Comparison of ENCODE assay signal across 16 cellular contexts in the genomic region with DNA sequence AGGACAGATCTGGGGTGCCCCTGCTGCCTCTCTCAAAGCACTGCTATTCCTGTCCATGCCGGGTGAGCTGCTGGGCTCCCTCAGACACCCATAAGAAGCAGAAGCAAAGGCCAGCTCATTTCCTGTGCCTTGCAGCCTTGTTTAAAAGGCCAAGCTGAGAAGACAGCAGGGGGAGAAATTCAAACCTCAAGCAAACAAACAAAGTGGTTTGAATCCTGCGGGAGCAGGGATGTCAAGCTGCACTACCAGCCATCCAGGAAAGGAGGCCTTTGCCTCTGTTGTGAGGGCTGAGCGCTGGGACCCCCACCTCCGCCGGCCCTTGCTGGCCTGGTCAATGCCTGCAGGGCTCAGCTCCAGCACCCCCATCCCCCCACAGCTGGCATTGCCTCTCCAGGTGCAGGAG.
DNase-seq lines count a peak whose midpoint lies in the region; TF ChIP-seq lines count a peak whose summit lies in the region.
"Had no signal": no experiment of that assay in that cellular context is flagged by ENCODE, and none has a peak within 500 bp of the region (broad histone marks: within the 10 kb centered on the region; RNA-seq: fewer than 3 reads in every experiment).

No MANE protein-coding gene starts in this region.

- peaks cover 4% of the 10 kb centered on the region for H3K9me3 Mint-ChIP-seq in activated naive CD4-positive, alpha-beta T cell treated with anti-CD3 and anti-CD28 coated beads for 36 hours
- H3K9me3 Mint-ChIP-seq in immature natural killer cell = peaks cover 0 to 5% (median 0%) of the 10 kb centered on the region in 6 donors

- intact Hi-C loops in activated naive CD4-positive, alpha-beta T cell treated with anti-CD3 and anti-CD28 coated beads for 36 hours (cut with micrococcal nuclease) = no loop called here

- no peaks in the 10 kb centered on the region for H3K27me3 Mint-ChIP-seq in activated naive CD4-positive, alpha-beta T cell treated with anti-CD3 and anti-CD28 coated beads for 36 hours (ENCODE audit: low read depth)
- peaks cover 2 to 4% (median 2%) of the 10 kb centered on the region in 3 donors for H3K27me3 Mint-ChIP-seq in immature natural killer cell (ENCODE audit: low read depth in 3 of 3)
- H3K27me3 Mint-ChIP-seq: activated CD4-positive, alpha-beta memory T cell treated with anti-CD3 and anti-CD28 coated beads, Interleukin-2, amount 10 ng/mL, durations not matched to agents 7 days and 5 days had no signal

- no peaks in the 10 kb centered on the region for H3K9me3 ChIP-seq in iPS-18c (ENCODE audit: control insufficient read depth, insufficient read depth, low read length)

- H3K4me3 Mint-ChIP-seq in activated naive CD4-positive, alpha-beta T cell treated with anti-CD3 and anti-CD28 coated beads for 36 hours = no peak overlapping the region
- H3K4me3 Mint-ChIP-seq in immature natural killer cell = no peak overlapping the region
- H3K4me3 Mint-ChIP-seq: activated CD4-positive, alpha-beta memory T cell treated with anti-CD3 and anti-CD28 coated beads, Interleukin-2, amount 10 ng/mL, durations not matched to agents 7 days and 5 days; CD4-positive, alpha-beta memory T cell had no signal

- POLR2A ChIA-PET in GM10248 (lab: Yijun Ruan, JAX) = no interaction called here

- H3K36me3 Mint-ChIP-seq in activated naive CD4-positive, alpha-beta T cell treated with anti-CD3 and anti-CD28 coated beads for 36 hours (ENCODE audit: low read depth) = no peaks in the 10 kb centered on the region
- no peaks in the 10 kb centered on the region for H3K36me3 Mint-ChIP-seq in immature natural killer cell
- H3K36me3 Mint-ChIP-seq: CD4-positive, alpha-beta memory T cell had no signal

- no peak overlapping the region for H3K27ac Mint-ChIP-seq in activated naive CD4-positive, alpha-beta T cell treated with anti-CD3 and anti-CD28 coated beads for 36 hours
- H3K27ac Mint-ChIP-seq in immature natural killer cell = no peak overlapping the region
- H3K27ac Mint-ChIP-seq: activated CD4-positive, alpha-beta memory T cell treated with anti-CD3 and anti-CD28 coated beads, Interleukin-2, amount 10 ng/mL, durations not matched to agents 7 days and 5 days; CD4-positive, alpha-beta memory T cell had no signal

- DNase-seq in DMS53 (lab: John Stamatoyannopoulos, UW) (peak; percentile 61), NCI-H1417 (lab: John Stamatoyannopoulos, UW) (peak; percentile 70 to 91 (median 77)), NCI-H526 (lab: John Stamatoyannopoulos, UW) (peak; percentile 28 to 67), immature natural killer cell (no peak), GM10248 (ENCODE audit: extremely low spot score) (no peak), activated gamma-delta T cell (lab: John Stamatoyannopoulos, UW) (no peak)
- no peak for DNase-seq in activated naive CD4-positive, alpha-beta T cell treated with anti-CD3 and anti-CD28 coated beads for 36 hours
- DNase-seq: ACHN; activated CD4-positive, alpha-beta memory T cell treated with anti-CD3 and anti-CD28 coated beads, Interleukin-2, amount 10 ng/mL, durations not matched to agents 7 days and 5 days; CD4-positive, alpha-beta memory T cell; IMR-90; left lung; NCI-H524 treated with DMSO at 0.1 percent for 48 hours; stimulated activated CD4-positive, alpha-beta T cell treated with anti-CD3 and anti-CD28 coated beads, Interleukin-4, amount 100 ng/mL, for 4 hours had no signal

- H3K4me3 ChIP-seq in iPS-18c (ENCODE audit: insufficient read depth, low read depth, low read length) = 0 out of 2 replicates have a peak overlapping the region, but pooled peaks have one; percentile 5
- H3K4me3 ChIP-seq: left lung, skin epidermis had no signal

- no peak for TF ChIP-seq CTCF in GM10248 (IDR thresholded peaks at IDR 0.05; ENCODE audit: control extremely low read depth, extremely low read depth, low read depth, missing control alignments)

- no peaks in the 10 kb centered on the region for H3K4me1 Mint-ChIP-seq in activated naive CD4-positive, alpha-beta T cell treated with anti-CD3 and anti-CD28 coated beads for 36 hours (ENCODE audit: low read depth)
- H3K4me1 Mint-ChIP-seq in immature natural killer cell = no peaks in the 10 kb centered on the region
- H3K4me1 Mint-ChIP-seq: activated CD4-positive, alpha-beta memory T cell treated with anti-CD3 and anti-CD28 coated beads, Interleukin-2, amount 10 ng/mL, durations not matched to agents 7 days and 5 days; CD4-positive, alpha-beta memory T cell had no signal

- CTCF ChIA-PET in activated naive CD4-positive, alpha-beta T cell treated with anti-CD3 and anti-CD28 coated beads for 36 hours (lab: Charles Lee) = no interaction called here
- CTCF ChIA-PET in GM10248 (lab: Yijun Ruan, JAX) = interaction anchor here (1.1 to 1.4 kb wide), 2 partner anchors 24 to 233 kb away, joined by 3 to 4 read pairs; no protein-coding TSS in a partner anchor

Comparison
In these comparisons a context has a peak if more than half of its experiments do, and no peak if none do; other contexts are left out.
1. DNase-seq: peak in DMS53 (single experiment), NCI-H1417 (3 of 3) and NCI-H526 (2 of 2); none in activated naive CD4-positive, alpha-beta T cell treated with anti-CD3 and anti-CD28 coated beads for 36 hours (single experiment), immature natural killer cell (0 of 3), GM10248 (single experiment) and activated gamma-delta T cell (single experiment).